ENCODE assay signal across 1 cellular context in genomic region chr7:151046603-151047573, GRCh38.
TF ChIP-seq lines count a peak whose summit lies in the region.

No MANE protein-coding gene starts in this region.

TF ChIP-seq in IMR-90, 13 proteins besides CTCF, POLR2A, EP300 and RAD21 (continued from another document):
- TF ChIP-seq RFX5 (IDR thresholded peaks at IDR 0.05; ENCODE audit: low read depth, low read length) = no peak
- TF ChIP-seq MAFK (IDR thresholded peaks at IDR 0.05; ENCODE audit: low read depth, low read length) = no peak
- no peak for TF ChIP-seq MXI1 (IDR thresholded peaks at IDR 0.05; ENCODE audit: borderline replicate concordance, low read depth, low read length)
- TF ChIP-seq SMC3 (IDR thresholded peaks at IDR 0.05; ENCODE audit: low read depth, low read length) = no peak
